ENCODE assay signal across 1 cellular context in the genomic region with DNA sequence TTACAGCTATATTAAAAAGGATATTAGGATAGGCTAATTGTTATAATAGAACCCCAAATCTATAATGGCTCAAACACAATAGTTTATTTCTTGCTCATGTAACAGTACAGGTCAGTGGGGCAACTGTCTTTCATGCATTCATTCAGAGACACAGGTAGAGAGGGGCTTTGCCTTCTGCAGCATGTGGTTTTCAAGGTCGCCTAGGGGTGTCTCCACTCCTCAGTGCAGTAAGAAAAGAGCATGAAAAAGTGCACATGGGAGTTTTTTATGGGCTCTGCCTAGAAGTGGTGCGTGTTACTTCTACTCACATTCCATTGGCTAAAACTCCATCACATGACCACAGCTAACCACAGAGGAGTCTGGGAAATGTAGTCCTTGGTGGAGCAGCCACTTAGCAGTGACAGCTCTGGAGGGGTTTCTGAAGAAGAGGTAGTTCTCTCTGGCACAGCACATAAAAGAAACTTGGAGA.
A peak's percentile ranks its signal among the peaks of the same experiment; 100 is the strongest.
TF ChIP-seq lines count a peak whose summit lies in the region.

No MANE protein-coding gene starts in this region.

TF ChIP-seq in K562, 482 proteins besides CTCF, POLR2A, EP300 and RAD21 (continued from another document):
- TF ChIP-seq, protein P1, sequence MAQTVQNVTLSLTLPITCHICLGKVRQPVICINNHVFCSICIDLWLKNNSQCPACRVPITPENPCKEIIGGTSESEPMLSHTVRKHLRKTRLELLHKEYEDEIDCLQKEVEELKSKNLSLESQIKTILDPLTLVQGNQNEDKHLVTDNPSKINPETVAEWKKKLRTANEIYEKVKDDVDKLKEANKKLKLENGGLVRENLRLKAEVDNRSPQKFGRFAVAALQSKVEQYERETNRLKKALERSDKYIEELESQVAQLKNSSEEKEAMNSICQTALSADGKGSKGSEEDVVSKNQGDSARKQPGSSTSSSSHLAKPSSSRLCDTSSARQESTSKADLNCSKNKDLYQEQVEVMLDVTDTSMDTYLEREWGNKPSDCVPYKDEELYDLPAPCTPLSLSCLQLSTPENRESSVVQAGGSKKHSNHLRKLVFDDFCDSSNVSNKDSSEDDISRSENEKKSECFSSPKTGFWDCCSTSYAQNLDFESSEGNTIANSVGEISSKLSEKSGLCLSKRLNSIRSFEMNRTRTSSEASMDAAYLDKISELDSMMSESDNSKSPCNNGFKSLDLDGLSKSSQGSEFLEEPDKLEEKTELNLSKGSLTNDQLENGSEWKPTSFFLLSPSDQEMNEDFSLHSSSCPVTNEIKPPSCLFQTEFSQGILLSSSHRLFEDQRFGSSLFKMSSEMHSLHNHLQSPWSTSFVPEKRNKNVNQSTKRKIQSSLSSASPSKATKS (CRISPR knock-in tag; IDR thresholded peaks at IDR 0.05) = no peak
- peak; percentile 8; the same call in 1 of the 2 replicates for TF ChIP-seq ELF1 (tag; IDR thresholded peaks at IDR 0.05)
- no peak for TF ChIP-seq MCM7 (IDR thresholded peaks at IDR 0.05)
- TF ChIP-seq PTTG1 (tag; IDR thresholded peaks at IDR 0.05; ENCODE audit: low read depth) = no peak
- peak; percentile 89 for TF ChIP-seq NR2C1 (IDR thresholded peaks at IDR 0.05)
- peak; percentile 92 for TF ChIP-seq NR2C1 (tag; IDR thresholded peaks at IDR 0.05)
- TF ChIP-seq MYC (IDR thresholded peaks at IDR 0.05; ENCODE audit: low read depth, low read length) = peak; percentile 96
- TF ChIP-seq MYC (CRISPR knock-in tag; IDR thresholded peaks at IDR 0.05; ENCODE audit: borderline replicate concordance, low read depth) = no peak
- no peak for TF ChIP-seq ZNF140 (CRISPR knock-in tag; IDR thresholded peaks at IDR 0.05)
- TF ChIP-seq ZNF778 (CRISPR knock-in tag; IDR thresholded peaks at IDR 0.05) = no peak
- TF ChIP-seq ZBTB7A (IDR thresholded peaks at IDR 0.05; ENCODE audit: borderline replicate concordance, control insufficient read depth, low read depth, low read length) = peak; percentile 83; the same call in 1 of the 2 replicates
- TF ChIP-seq, protein P2, sequence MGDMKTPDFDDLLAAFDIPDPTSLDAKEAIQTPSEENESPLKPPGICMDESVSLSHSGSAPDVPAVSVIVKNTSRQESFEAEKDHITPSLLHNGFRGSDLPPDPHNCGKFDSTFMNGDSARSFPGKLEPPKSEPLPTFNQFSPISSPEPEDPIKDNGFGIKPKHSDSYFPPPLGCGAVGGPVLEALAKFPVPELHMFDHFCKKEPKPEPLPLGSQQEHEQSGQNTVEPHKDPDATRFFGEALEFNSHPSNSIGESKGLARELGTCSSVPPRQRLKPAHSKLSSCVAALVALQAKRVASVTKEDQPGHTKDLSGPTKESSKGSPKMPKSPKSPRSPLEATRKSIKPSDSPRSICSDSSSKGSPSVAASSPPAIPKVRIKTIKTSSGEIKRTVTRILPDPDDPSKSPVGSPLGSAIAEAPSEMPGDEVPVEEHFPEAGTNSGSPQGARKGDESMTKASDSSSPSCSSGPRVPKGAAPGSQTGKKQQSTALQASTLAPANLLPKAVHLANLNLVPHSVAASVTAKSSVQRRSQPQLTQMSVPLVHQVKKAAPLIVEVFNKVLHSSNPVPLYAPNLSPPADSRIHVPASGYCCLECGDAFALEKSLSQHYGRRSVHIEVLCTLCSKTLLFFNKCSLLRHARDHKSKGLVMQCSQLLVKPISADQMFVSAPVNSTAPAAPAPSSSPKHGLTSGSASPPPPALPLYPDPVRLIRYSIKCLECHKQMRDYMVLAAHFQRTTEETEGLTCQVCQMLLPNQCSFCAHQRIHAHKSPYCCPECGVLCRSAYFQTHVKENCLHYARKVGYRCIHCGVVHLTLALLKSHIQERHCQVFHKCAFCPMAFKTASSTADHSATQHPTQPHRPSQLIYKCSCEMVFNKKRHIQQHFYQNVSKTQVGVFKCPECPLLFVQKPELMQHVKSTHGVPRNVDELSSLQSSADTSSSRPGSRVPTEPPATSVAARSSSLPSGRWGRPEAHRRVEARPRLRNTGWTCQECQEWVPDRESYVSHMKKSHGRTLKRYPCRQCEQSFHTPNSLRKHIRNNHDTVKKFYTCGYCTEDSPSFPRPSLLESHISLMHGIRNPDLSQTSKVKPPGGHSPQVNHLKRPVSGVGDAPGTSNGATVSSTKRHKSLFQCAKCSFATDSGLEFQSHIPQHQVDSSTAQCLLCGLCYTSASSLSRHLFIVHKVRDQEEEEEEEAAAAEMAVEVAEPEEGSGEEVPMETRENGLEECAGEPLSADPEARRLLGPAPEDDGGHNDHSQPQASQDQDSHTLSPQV (IDR thresholded peaks at IDR 0.05) = peak; percentile 72
- TF ChIP-seq, protein P3, sequence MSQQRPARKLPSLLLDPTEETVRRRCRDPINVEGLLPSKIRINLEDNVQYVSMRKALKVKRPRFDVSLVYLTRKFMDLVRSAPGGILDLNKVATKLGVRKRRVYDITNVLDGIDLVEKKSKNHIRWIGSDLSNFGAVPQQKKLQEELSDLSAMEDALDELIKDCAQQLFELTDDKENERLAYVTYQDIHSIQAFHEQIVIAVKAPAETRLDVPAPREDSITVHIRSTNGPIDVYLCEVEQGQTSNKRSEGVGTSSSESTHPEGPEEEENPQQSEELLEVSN (IDR thresholded peaks at IDR 0.05; ENCODE audit: borderline replicate concordance in 1 of 2, extremely low read depth in 1 of 2, insufficient read depth in 1 of 2, insufficient read length in 1 of 2, low read depth in 1 of 2, low read length in 1 of 2, poor library complexity in 1 of 2, severe bottlenecking in 1 of 2) = peak in 1 of 2 experiments; percentile 63
- TF ChIP-seq, protein P4, sequence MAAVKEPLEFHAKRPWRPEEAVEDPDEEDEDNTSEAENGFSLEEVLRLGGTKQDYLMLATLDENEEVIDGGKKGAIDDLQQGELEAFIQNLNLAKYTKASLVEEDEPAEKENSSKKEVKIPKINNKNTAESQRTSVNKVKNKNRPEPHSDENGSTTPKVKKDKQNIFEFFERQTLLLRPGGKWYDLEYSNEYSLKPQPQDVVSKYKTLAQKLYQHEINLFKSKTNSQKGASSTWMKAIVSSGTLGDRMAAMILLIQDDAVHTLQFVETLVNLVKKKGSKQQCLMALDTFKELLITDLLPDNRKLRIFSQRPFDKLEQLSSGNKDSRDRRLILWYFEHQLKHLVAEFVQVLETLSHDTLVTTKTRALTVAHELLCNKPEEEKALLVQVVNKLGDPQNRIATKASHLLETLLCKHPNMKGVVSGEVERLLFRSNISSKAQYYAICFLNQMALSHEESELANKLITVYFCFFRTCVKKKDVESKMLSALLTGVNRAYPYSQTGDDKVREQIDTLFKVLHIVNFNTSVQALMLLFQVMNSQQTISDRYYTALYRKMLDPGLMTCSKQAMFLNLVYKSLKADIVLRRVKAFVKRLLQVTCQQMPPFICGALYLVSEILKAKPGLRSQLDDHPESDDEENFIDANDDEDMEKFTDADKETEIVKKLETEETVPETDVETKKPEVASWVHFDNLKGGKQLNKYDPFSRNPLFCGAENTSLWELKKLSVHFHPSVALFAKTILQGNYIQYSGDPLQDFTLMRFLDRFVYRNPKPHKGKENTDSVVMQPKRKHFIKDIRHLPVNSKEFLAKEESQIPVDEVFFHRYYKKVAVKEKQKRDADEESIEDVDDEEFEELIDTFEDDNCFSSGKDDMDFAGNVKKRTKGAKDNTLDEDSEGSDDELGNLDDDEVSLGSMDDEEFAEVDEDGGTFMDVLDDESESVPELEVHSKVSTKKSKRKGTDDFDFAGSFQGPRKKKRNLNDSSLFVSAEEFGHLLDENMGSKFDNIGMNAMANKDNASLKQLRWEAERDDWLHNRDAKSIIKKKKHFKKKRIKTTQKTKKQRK (IDR thresholded peaks at IDR 0.05; ENCODE audit: borderline replicate concordance, low read depth, low read length) = no peak
- no peak for TF ChIP-seq CTBP1 (IDR thresholded peaks at IDR 0.05; ENCODE audit: borderline replicate concordance)
- TF ChIP-seq ZNF75A (CRISPR knock-in tag; IDR thresholded peaks at IDR 0.05) = no peak
- peak in 1 of 2 experiments; percentile 67; a peak in 2 of 4 replicates for TF ChIP-seq HDAC1 (IDR thresholded peaks at IDR 0.05)
- TF ChIP-seq, protein P5, sequence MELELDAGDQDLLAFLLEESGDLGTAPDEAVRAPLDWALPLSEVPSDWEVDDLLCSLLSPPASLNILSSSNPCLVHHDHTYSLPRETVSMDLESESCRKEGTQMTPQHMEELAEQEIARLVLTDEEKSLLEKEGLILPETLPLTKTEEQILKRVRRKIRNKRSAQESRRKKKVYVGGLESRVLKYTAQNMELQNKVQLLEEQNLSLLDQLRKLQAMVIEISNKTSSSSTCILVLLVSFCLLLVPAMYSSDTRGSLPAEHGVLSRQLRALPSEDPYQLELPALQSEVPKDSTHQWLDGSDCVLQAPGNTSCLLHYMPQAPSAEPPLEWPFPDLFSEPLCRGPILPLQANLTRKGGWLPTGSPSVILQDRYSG (tag; conservative IDR thresholded peaks at IDR 0.05; ENCODE audit: low read depth) = 0 out of 2 replicates have a peak, but pooled peaks have one; percentile 58
- TF ChIP-seq, protein P6, sequence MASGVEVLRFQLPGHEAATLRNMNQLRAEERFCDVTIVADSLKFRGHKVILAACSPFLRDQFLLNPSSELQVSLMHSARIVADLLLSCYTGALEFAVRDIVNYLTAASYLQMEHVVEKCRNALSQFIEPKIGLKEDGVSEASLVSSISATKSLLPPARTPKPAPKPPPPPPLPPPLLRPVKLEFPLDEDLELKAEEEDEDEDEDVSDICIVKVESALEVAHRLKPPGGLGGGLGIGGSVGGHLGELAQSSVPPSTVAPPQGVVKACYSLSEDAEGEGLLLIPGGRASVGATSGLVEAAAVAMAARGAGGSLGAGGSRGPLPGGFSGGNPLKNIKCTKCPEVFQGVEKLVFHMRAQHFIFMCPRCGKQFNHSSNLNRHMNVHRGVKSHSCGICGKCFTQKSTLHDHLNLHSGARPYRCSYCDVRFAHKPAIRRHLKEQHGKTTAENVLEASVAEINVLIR (CRISPR knock-in tag; IDR thresholded peaks at IDR 0.05) = 0 out of 2 replicates have a peak, but pooled peaks have one; percentile 33
- TF ChIP-seq, protein P7, sequence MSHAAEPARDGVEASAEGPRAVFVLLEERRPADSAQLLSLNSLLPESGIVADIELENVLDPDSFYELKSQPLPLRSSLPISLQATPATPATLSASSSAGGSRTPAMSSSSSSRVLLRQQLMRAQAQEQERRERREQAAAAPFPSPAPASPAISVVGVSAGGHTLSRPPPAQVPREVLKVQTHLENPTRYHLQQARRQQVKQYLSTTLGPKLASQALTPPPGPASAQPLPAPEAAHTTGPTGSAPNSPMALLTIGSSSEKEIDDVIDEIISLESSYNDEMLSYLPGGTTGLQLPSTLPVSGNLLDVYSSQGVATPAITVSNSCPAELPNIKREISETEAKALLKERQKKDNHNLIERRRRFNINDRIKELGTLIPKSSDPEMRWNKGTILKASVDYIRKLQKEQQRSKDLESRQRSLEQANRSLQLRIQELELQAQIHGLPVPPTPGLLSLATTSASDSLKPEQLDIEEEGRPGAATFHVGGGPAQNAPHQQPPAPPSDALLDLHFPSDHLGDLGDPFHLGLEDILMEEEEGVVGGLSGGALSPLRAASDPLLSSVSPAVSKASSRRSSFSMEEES (CRISPR knock-in tag; IDR thresholded peaks at IDR 0.05) = peak; percentile 96
